ENCODE assay signal across 8 cellular contexts in genomic region chr2:237156131-237156856, GRCh38.
DNase-seq lines count a peak whose midpoint lies in the region; ATAC-seq, FAIRE-seq and TF ChIP-seq lines count a peak whose summit lies in the region.

No MANE protein-coding gene starts in this region.

- H3K27ac Mint-ChIP-seq in activated CD4-positive, alpha-beta T cell treated with anti-CD3 and anti-CD28 coated beads, Interleukin-2, amount 10 ng/mL, durations not matched to agents 7 days and 5 days, result no peak overlapping the region

- no peak for FAIRE-seq in GM12891 (lab: Jason Lieb, UNC)

- H3K36me3 Mint-ChIP-seq in activated CD4-positive, alpha-beta T cell treated with anti-CD3 and anti-CD28 coated beads, Interleukin-2, amount 10 ng/mL, durations not matched to agents 7 days and 5 days (ENCODE audit: low read depth), result no peaks in the 10 kb centered on the region

- ATAC-seq in GM19397 (IDR thresholded peaks at IDR 0.05; ENCODE audit: unreplicated experiment), result no peak

- H3K4me1 Mint-ChIP-seq in activated CD4-positive, alpha-beta T cell treated with anti-CD3 and anti-CD28 coated beads, Interleukin-2, amount 10 ng/mL, durations not matched to agents 7 days and 5 days, result peaks cover 15% of the 10 kb centered on the region

- no peak overlapping the region for H3K4me3 Mint-ChIP-seq in activated CD4-positive, alpha-beta T cell treated with anti-CD3 and anti-CD28 coated beads, Interleukin-2, amount 10 ng/mL, durations not matched to agents 7 days and 5 days

- TF ChIP-seq POLR2A in GM12891 (IDR thresholded peaks at IDR 0.05; ENCODE audit: low read depth, low read length), result no peak

- POLR2A ChIA-PET in activated CD4-positive, alpha-beta T cell treated with anti-CD3 and anti-CD28 coated beads, Interleukin-2, amount 10 ng/mL, durations not matched to agents 7 days and 5 days (lab: Charles Lee), result no interaction called here

- intact Hi-C loops in posterior cingulate gyrus (cut with DNase I), result loop anchor here (10.0 kb wide), 1 partner anchor 319 kb away; no protein-coding TSS in a partner anchor

- CTCF ChIA-PET in activated CD4-positive, alpha-beta T cell treated with anti-CD3 and anti-CD28 coated beads, Interleukin-2, amount 10 ng/mL, durations not matched to agents 7 days and 5 days (lab: Charles Lee), result interaction anchor here (0.7 to 1.1 kb wide), 2 partner anchors 16 to 55 kb away, joined by 3 read pairs; no protein-coding TSS in a partner anchor

- no peaks in the 10 kb centered on the region for H3K27me3 Mint-ChIP-seq in activated CD4-positive, alpha-beta T cell treated with anti-CD3 and anti-CD28 coated beads, Interleukin-2, amount 10 ng/mL, durations not matched to agents 7 days and 5 days

- DNase-seq in activated CD4-positive, alpha-beta T cell treated with anti-CD3 and anti-CD28 coated beads for 48 hours, result peak; percentile 80
- no peak for DNase-seq in activated CD4-positive, alpha-beta T cell treated with anti-CD3 and anti-CD28 coated beads, Interleukin-2, amount 10 ng/mL, durations not matched to agents 7 days and 5 days
- DNase-seq in brain pericyte (ENCODE audit: low read depth, low spot score) (peak; percentile 89), posterior cingulate gyrus (peak in 7 of 10 donors; percentile 49 to 91 (median 63)), ureter (ENCODE audit: low spot score) (peak; percentile 48), NCI-H524 (lab: John Stamatoyannopoulos, UW) (no peak), GM12891 (ENCODE audit: insufficient read length, low spot score) (no peak)

- no peaks in the 10 kb centered on the region for H3K9me3 Mint-ChIP-seq in activated CD4-positive, alpha-beta T cell treated with anti-CD3 and anti-CD28 coated beads, Interleukin-2, amount 10 ng/mL, durations not matched to agents 7 days and 5 days

TF ChIP-seq in GM12891, 5 proteins besides CTCF, POLR2A, EP300 and RAD21:
- no peak for TF ChIP-seq POU2F2 (IDR thresholded peaks at IDR 0.05; ENCODE audit: low read depth, low read length)
- TF ChIP-seq POLR2AphosphoS5 (IDR thresholded peaks at IDR 0.05; ENCODE audit: low read depth, low read length), result no peak
- no peak for TF ChIP-seq PAX5 (IDR thresholded peaks at IDR 0.05; ENCODE audit: insufficient read depth, low read length, severe bottlenecking)
- TF ChIP-seq SPI1 (IDR thresholded peaks at IDR 0.05; ENCODE audit: low read depth, low read length), result no peak
- TF ChIP-seq TAF1 (IDR thresholded peaks at IDR 0.05; ENCODE audit: low read depth, low read length), result no peak

Comparison
In these comparisons a context has a peak if more than half of its experiments do, and no peak if none do; other contexts are left out.
1. DNase-seq: peak in activated CD4-positive, alpha-beta T cell treated with anti-CD3 and anti-CD28 coated beads for 48 hours (single experiment), brain pericyte (single experiment), posterior cingulate gyrus (7 of 10) and ureter (single experiment); none in activated CD4-positive, alpha-beta T cell treated with anti-CD3 and anti-CD28 coated beads, Interleukin-2, amount 10 ng/mL, durations not matched to agents 7 days and 5 days (single experiment), NCI-H524 (0 of 2) and GM12891 (single experiment).